ENCODE assay signal across 1 cellular context in genomic region chr2:96891591-96892333, GRCh38.
TF ChIP-seq lines count a peak whose summit lies in the region.

No MANE protein-coding gene starts in this region.

TF ChIP-seq in IMR-90, 13 proteins besides CTCF, POLR2A, EP300 and RAD21:
- no peak for TF ChIP-seq ELK1 (IDR thresholded peaks at IDR 0.05; ENCODE audit: borderline replicate concordance, low read depth, low read length)
- TF ChIP-seq CEBPB (IDR thresholded peaks at IDR 0.05; ENCODE audit: low read depth, low read length), result no peak
- TF ChIP-seq FOS (IDR thresholded peaks at IDR 0.05; ENCODE audit: low read depth, low read length), result no peak
- TF ChIP-seq CHD1 (IDR thresholded peaks at IDR 0.05; ENCODE audit: low read depth, low read length), result no peak
